ENCODE assay signal across 9 cellular contexts in genomic region chr6:112027942-112028674, GRCh38. TPM values are rescaled to one million over a fixed set of nuclear protein-coding genes. Genes with fewer than 3 reads are reported as not detected.
A peak's percentile ranks its signal among the peaks of the same experiment; 100 is the strongest.
DNase-seq lines count a peak whose midpoint lies in the region; ATAC-seq and TF ChIP-seq lines count a peak whose summit lies in the region.
"Had no signal": no experiment of that assay in that cellular context is flagged by ENCODE, and none has a peak within 500 bp of the region (broad histone marks: within the 10 kb centered on the region; RNA-seq: fewer than 3 reads in every experiment).

No MANE protein-coding gene starts in this region.

- no peaks in the 10 kb centered on the region for H3K36me3 Mint-ChIP-seq in activated T-helper 17 cell treated with anti-CD3 and anti-CD28 coated beads, Interleukin-2, amount 50 U/mL, for 72 hours (ENCODE audit: low read depth)
- H3K36me3 Mint-ChIP-seq in WTC11: peaks cover 9% of the 10 kb centered on the region

- ATAC-seq in GM18511 (IDR thresholded peaks at IDR 0.05; ENCODE audit: unreplicated experiment) (peak; percentile 79), HG02981 (IDR thresholded peaks at IDR 0.05; ENCODE audit: unreplicated experiment) (peak; percentile 41), WTC11 (no peak)
- ATAC-seq in activated T-helper 17 cell treated with anti-CD3 and anti-CD28 coated beads, Interleukin-2, amount 50 U/mL, for 72 hours (replicated peaks): peak; percentile 97

- H3K27ac Mint-ChIP-seq in activated T-helper 17 cell treated with anti-CD3 and anti-CD28 coated beads, Interleukin-2, amount 50 U/mL, for 72 hours: peak overlapping the region; percentile 84
- H3K27ac Mint-ChIP-seq in WTC11: no peak overlapping the region

- H3K27ac ChIP-seq in skin epidermis: peak overlapping the region in 11 of 21 experiments; percentile 7 to 87 (median 63)

- H3K9me3 Mint-ChIP-seq in activated T-helper 17 cell treated with anti-CD3 and anti-CD28 coated beads, Interleukin-2, amount 50 U/mL, for 72 hours: peaks cover 8% of the 10 kb centered on the region
- peaks cover 16% of the 10 kb centered on the region for H3K9me3 Mint-ChIP-seq in WTC11

- DNase-seq in HPDE6-E6E7 (ENCODE audit: extremely low spot score): no peak
- DNase-seq in NCI-H226: no peak
- no peak for DNase-seq in WTC11 (ENCODE audit: low spot score)
- DNase-seq: glutamatergic neuron, MV-4-11 had no signal

- no peak overlapping the region for H3K4me3 ChIP-seq in skin epidermis

- H3K4me1 Mint-ChIP-seq in activated T-helper 17 cell treated with anti-CD3 and anti-CD28 coated beads, Interleukin-2, amount 50 U/mL, for 72 hours: peaks cover 39% of the 10 kb centered on the region
- no peaks in the 10 kb centered on the region for H3K4me1 Mint-ChIP-seq in WTC11

- POLR2A ChIA-PET in WTC11 (lab: Charles Lee): no interaction called here

- H3K4me3 Mint-ChIP-seq in activated T-helper 17 cell treated with anti-CD3 and anti-CD28 coated beads, Interleukin-2, amount 50 U/mL, for 72 hours: peak overlapping the region; percentile 67
- H3K4me3 Mint-ChIP-seq in WTC11: no peak overlapping the region

- H3K27me3 Mint-ChIP-seq in activated T-helper 17 cell treated with anti-CD3 and anti-CD28 coated beads, Interleukin-2, amount 50 U/mL, for 72 hours: no peaks in the 10 kb centered on the region
- H3K27me3 Mint-ChIP-seq in WTC11 (ENCODE audit: low read depth): peaks cover 6% of the 10 kb centered on the region

- TF ChIP-seq CTCF in WTC11 (IDR thresholded peaks at IDR 0.05): no peak

- CTCF ChIA-PET in WTC11 (lab: Charles Lee): interaction anchor here (0.7 to 1.7 kb wide), 4 partner anchors 10 to 318 kb away, joined by 3 to 6 read pairs (median 4); no protein-coding TSS in a partner anchor

TF ChIP-seq in WTC11, 78 proteins besides CTCF, POLR2A, EP300 and RAD21:
- no peak for TF ChIP-seq NR2C2 (CRISPR knock-in tag; IDR thresholded peaks at IDR 0.05)
- no peak for TF ChIP-seq MYBL2 (CRISPR knock-in tag; IDR thresholded peaks at IDR 0.05)
- TF ChIP-seq, protein P1, sequence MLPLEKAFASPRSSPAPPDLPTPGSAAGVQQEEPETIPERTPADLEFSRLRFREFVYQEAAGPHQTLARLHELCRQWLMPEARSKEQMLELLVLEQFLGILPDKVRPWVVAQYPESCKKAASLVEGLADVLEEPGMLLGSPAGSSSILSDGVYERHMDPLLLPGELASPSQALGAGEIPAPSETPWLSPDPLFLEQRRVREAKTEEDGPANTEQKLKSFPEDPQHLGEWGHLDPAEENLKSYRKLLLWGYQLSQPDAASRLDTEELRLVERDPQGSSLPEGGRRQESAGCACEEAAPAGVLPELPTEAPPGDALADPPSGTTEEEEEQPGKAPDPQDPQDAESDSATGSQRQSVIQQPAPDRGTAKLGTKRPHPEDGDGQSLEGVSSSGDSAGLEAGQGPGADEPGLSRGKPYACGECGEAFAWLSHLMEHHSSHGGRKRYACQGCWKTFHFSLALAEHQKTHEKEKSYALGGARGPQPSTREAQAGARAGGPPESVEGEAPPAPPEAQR (CRISPR knock-in tag; IDR thresholded peaks at IDR 0.05): no peak
- no peak for TF ChIP-seq NFATC4 (CRISPR knock-in tag; IDR thresholded peaks at IDR 0.05)
- no peak for TF ChIP-seq SMAD3 (CRISPR knock-in tag; IDR thresholded peaks at IDR 0.05; ENCODE audit: borderline replicate concordance)
- TF ChIP-seq TEAD1 (CRISPR knock-in tag; IDR thresholded peaks at IDR 0.05): no peak
- no peak for TF ChIP-seq JAZF1 (CRISPR knock-in tag; IDR thresholded peaks at IDR 0.05)
- TF ChIP-seq, protein P2, sequence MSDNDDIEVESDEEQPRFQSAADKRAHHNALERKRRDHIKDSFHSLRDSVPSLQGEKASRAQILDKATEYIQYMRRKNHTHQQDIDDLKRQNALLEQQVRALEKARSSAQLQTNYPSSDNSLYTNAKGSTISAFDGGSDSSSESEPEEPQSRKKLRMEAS (CRISPR knock-in tag; IDR thresholded peaks at IDR 0.05): no peak
- TF ChIP-seq FOXP1 (CRISPR knock-in tag; IDR thresholded peaks at IDR 0.05; ENCODE audit: borderline replicate concordance): no peak
- no peak for TF ChIP-seq ATF3 (CRISPR knock-in tag; conservative IDR thresholded peaks at IDR 0.05)
- TF ChIP-seq ZNF219 (CRISPR knock-in tag; IDR thresholded peaks at IDR 0.05; ENCODE audit: borderline replicate concordance): no peak
- TF ChIP-seq E2F1 (CRISPR knock-in tag; IDR thresholded peaks at IDR 0.05): no peak
- TF ChIP-seq ELF4 (CRISPR knock-in tag; IDR thresholded peaks at IDR 0.05; ENCODE audit: low read depth): no peak

RNA-seq across cellular contexts. Expression of gene CCN6, which starts 25.8 kb away (rescaled TPM):
- total RNA-seq in activated T-helper 17 cell treated with anti-CD3 and anti-CD28 coated beads, Interleukin-2, amount 50 U/mL, for 72 hours: under 1 TPM in 1 of 2 donors, not detected in 1; 0.66 TPM
- total RNA-seq in WTC11 (2021): not detected in 3 replicates

RNA-seq across cellular contexts. Expression of gene TUBE1, which starts 59.2 kb away (rescaled TPM):
- total RNA-seq in activated T-helper 17 cell treated with anti-CD3 and anti-CD28 coated beads, Interleukin-2, amount 50 U/mL, for 72 hours: 10 to 100 TPM; 17.1 to 24.0 TPM
- 15.7 to 17.4 TPM (median 16.9 TPM) in 3 replicates for total RNA-seq in WTC11 (2021)

RNA-seq across cellular contexts. Expression of gene FAM229B, which starts 59.3 kb away (rescaled TPM):
- total RNA-seq in activated T-helper 17 cell treated with anti-CD3 and anti-CD28 coated beads, Interleukin-2, amount 50 U/mL, for 72 hours: 1 to 10 TPM; 2.6 TPM
- 19.7 to 26.4 TPM (median 20.0 TPM) in 3 replicates for total RNA-seq in WTC11 (2021)
